28 cellular contexts compared by ENCODE assay signal in the genomic region with DNA sequence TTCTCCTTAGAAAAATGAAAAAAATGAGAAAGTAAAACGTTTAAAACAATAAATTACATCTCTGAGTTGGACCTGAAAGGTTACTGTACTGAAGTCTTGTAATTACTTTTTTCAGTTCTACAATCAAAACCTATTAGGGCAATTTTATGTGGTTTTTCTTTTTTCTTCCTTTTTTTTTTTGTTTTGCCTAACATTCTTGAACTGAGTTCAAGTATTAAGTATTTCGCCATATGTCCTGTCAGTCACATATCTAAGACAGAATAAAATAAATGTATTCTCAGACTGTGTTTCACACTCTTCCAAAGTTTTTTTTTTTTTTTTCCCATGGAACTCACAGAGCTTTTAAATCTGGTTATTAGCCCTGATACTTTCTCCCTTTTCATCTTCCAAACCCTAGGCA.
A peak's percentile ranks its signal among the peaks of the same experiment; 100 is the strongest.
DNase-seq lines count a peak whose midpoint lies in the region; TF ChIP-seq lines count a peak whose summit lies in the region.
"Had no signal": no experiment of that assay in that cellular context is flagged by ENCODE, and none has a peak within 500 bp of the region (broad histone marks: within the 10 kb centered on the region; RNA-seq: fewer than 3 reads in every experiment).

No MANE protein-coding gene starts in this region.

- no peaks in the 10 kb centered on the region; the same call in 1 of the 2 replicates for H3K9me3 ChIP-seq in Caco-2
- H3K9me3 ChIP-seq: body of pancreas, HAP-1, left ventricle myocardium inferior, right atrium auricular region had no signal

- H3K4me1 Mint-ChIP-seq in Caco-2 (ENCODE audit: low read depth, unreplicated experiment) = peaks cover 37% of the 10 kb centered on the region
- peaks cover 43% of the 10 kb centered on the region for H3K4me1 Mint-ChIP-seq in osteocyte (ENCODE audit: unreplicated experiment)
- H3K4me1 Mint-ChIP-seq: IgD-negative memory B cell, immature natural killer cell, naive B cell had no signal

- H3K4me1 ChIP-seq in Caco-2 = peaks cover 31% of the 10 kb centered on the region
- H3K4me1 ChIP-seq: left ventricle myocardium inferior, right atrium auricular region had no signal

- TF ChIP-seq CTCF in Caco-2 (IDR thresholded peaks at IDR 0.05; ENCODE audit: insufficient read depth in 1 of 2, low read depth in 1 of 2, low read length in 1 of 2, severe bottlenecking in 1 of 2, unreplicated experiment in 1 of 2) = no peak
- no peak for TF ChIP-seq CTCF in osteocyte (IDR thresholded peaks at IDR 0.05)

- no TSS peak for BruUV-seq in Caco-2 (replicated peaks; lab: Mats Ljungman, UMichigan)

- POLR2A ChIA-PET in Caco-2 (lab: Charles Lee) = no interaction called here

- no peak overlapping the region for H3K4me3 ChIP-seq in Caco-2 (ENCODE audit: low read depth, low read length)
- H3K4me3 ChIP-seq: body of pancreas, HAP-1, left ventricle myocardium inferior, PC-9, right atrium auricular region had no signal

- H3K36me3 Mint-ChIP-seq in Caco-2 (ENCODE audit: insufficient read depth, unreplicated experiment) = no peaks in the 10 kb centered on the region
- H3K36me3 Mint-ChIP-seq in osteocyte (ENCODE audit: unreplicated experiment) = no peaks in the 10 kb centered on the region
- H3K36me3 Mint-ChIP-seq: immature natural killer cell, naive B cell had no signal

- peak overlapping the region; percentile 20 for H3K27ac Mint-ChIP-seq in Caco-2 (ENCODE audit: unreplicated experiment)
- peak overlapping the region; percentile 50 for H3K27ac Mint-ChIP-seq in osteocyte (ENCODE audit: unreplicated experiment)
- H3K27ac Mint-ChIP-seq: activated T-cell treated with anti-CD3 and anti-CD28 coated beads, Interleukin-2, amount 50 U/mL, for 24 hours; IgD-negative memory B cell; immature natural killer cell; T-helper 2 cell treated with Interferon-gamma antibody and Interleukin-4, amounts not matched to agents 5 μg/mL and 100 μg/mL, for 36 hours; type B pancreatic cell had no signal

- H3K27me3 Mint-ChIP-seq in Caco-2 (ENCODE audit: insufficient read depth, unreplicated experiment) (no peaks in the 10 kb centered on the region), osteocyte (ENCODE audit: unreplicated experiment) (peaks cover 6% of the 10 kb centered on the region)
- H3K27me3 Mint-ChIP-seq: IgD-negative memory B cell, naive B cell had no signal

- H3K4me3 Mint-ChIP-seq in Caco-2 (ENCODE audit: unreplicated experiment) (no peak overlapping the region), osteocyte (ENCODE audit: unreplicated experiment) (no peak overlapping the region)
- H3K4me3 Mint-ChIP-seq: activated T-cell treated with anti-CD3 and anti-CD28 coated beads, Interleukin-2, amount 50 U/mL, for 24 hours; IgD-negative memory B cell; immature natural killer cell; naive B cell; T-helper 2 cell treated with Interferon-gamma antibody and Interleukin-4, amounts not matched to agents 5 μg/mL and 100 μg/mL, for 36 hours; type B pancreatic cell had no signal

- H3K9me3 Mint-ChIP-seq in Caco-2 (ENCODE audit: unreplicated experiment) (peaks cover 26% of the 10 kb centered on the region), osteocyte (ENCODE audit: unreplicated experiment) (peaks cover 4% of the 10 kb centered on the region)
- H3K9me3 Mint-ChIP-seq: activated T-cell treated with anti-CD3 and anti-CD28 coated beads, Interleukin-2, amount 50 U/mL, for 24 hours; immature natural killer cell; T-helper 2 cell treated with Interferon-gamma antibody and Interleukin-4, amounts not matched to agents 5 μg/mL and 100 μg/mL, for 36 hours; type B pancreatic cell had no signal

- H3K36me3 ChIP-seq in Caco-2 (ENCODE audit: control insufficient read depth, insufficient read depth, low read length) = no peaks in the 10 kb centered on the region
- H3K36me3 ChIP-seq: HAP-1, left ventricle myocardium inferior, right atrium auricular region had no signal

- H3K27me3 ChIP-seq in Caco-2 (replicated peaks; ENCODE audit: control insufficient read depth, insufficient read depth, low read length) = no peaks in the 10 kb centered on the region
- H3K27me3 ChIP-seq: body of pancreas, right atrium auricular region had no signal

- intact Hi-C loops in Caco-2 (cut with micrococcal nuclease; ENCODE audit: unreplicated experiment) = loop anchor here (5.0 to 10.0 kb wide), 4 partner anchors 130 to 412 kb away; no protein-coding TSS in a partner anchor

- no peak for DNase-seq in Caco-2
- peak; percentile 34 for DNase-seq in MV-4-11 (lab: John Stamatoyannopoulos, UW)
- DNase-seq in fibroblast of gingiva (ENCODE audit: low read depth) = peak; percentile 26
- DNase-seq in osteocyte (ENCODE audit: extremely low spot score, unreplicated experiment) = no peak
- no peak for DNase-seq in glomerular visceral epithelial cell (ENCODE audit: extremely low spot score)
- DNase-seq in cerebellar cortex (ENCODE audit: low spot score) = no peak
- no peak for DNase-seq in NCI-H2029 treated with DMSO at 0.1 percent for 48 hours (lab: John Stamatoyannopoulos, UW)
- DNase-seq: activated CD4-positive, alpha-beta T cell treated with anti-CD3 and anti-CD28 coated beads for 48 hours; activated gamma-delta T cell treated with Interleukin-2 at 50 U/mL for 16 hours; activated T-cell treated with anti-CD3 and anti-CD28 coated beads, Interleukin-2, amount 50 U/mL, for 24 hours; C1 segment of cervical spinal cord; DMS79; hypothalamus; immature natural killer cell; left ventricle myocardium inferior; naive B cell; NCI-H1436; NCI-H2107; NCI-H446 treated with DMSO at 0.1 percent for 48 hours; PC-9; Right ventricle myocardium superior; stimulated activated CD4-positive, alpha-beta T cell treated with anti-CD3 and anti-CD28 coated beads, Interleukin-2, amount 100 ng/mL, for 48 hours had no signal

- CTCF ChIA-PET in Caco-2 (lab: Charles Lee) = interaction anchor here (0.6 kb wide), 1 partner anchor 207 kb away, joined by 3 read pairs; no protein-coding TSS in a partner anchor

Comparison
In these comparisons a context has a peak if more than half of its experiments do, and no peak if none do; other contexts are left out.
1. DNase-seq: peak in MV-4-11 (single experiment) and fibroblast of gingiva (single experiment); none in Caco-2 (0 of 2), osteocyte (single experiment), glomerular visceral epithelial cell (single experiment), cerebellar cortex (single experiment) and NCI-H2029 treated with DMSO at 0.1 percent for 48 hours (single experiment).